23 cellular contexts compared by ENCODE assay signal in the genomic region with DNA sequence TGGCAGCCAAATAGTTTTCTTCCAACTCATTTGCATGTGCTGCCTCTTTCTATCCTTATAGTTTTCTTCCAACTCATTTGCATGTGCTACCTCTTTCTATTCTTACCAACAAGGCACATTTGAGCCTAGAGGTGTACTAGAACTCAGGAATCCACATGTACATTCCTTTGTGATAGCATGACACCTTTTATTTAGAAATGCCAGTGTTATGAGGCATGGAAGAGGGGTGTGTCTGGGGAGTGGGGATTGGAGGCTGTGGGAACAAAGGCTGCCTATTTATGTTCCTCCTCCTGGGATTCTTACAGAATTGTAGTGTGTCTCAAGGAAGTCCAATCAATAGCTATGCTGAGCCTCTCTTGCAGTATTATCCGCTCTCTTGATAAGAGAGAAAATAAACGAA.
"Had no signal": no experiment of that assay in that cellular context is flagged by ENCODE, and none has a peak within 500 bp of the region (broad histone marks: within the 10 kb centered on the region; RNA-seq: fewer than 3 reads in every experiment).

No MANE protein-coding gene starts in this region.

- H3K27me3 Mint-ChIP-seq: stimulated activated memory B cell treated with anti-CD40 and anti-IgM and Interleukin-4, amounts not matched to agents 10 μg/mL and 1 μg/mL and 100 μg/mL, for 72 hours; stimulated activated naive CD8-positive, alpha-beta T cell treated with anti-CD3 and anti-CD28 coated beads, Interleukin-15, amount 100 ng/mL, for 72 hours had no signal

- H3K27ac ChIP-seq: dorsolateral prefrontal cortex, heart right ventricle, pancreas, prostate gland, right lobe of liver, thoracic aorta had no signal

- ATAC-seq: heart right ventricle; left cardiac atrium; left ventricle myocardium superior; pancreas; right lobe of liver; stimulated activated memory B cell treated with anti-CD40 and anti-IgM and Interleukin-4, amounts not matched to agents 10 μg/mL and 1 μg/mL and 100 μg/mL, for 72 hours; stimulated activated naive CD8-positive, alpha-beta T cell treated with anti-CD3 and anti-CD28 coated beads, Interleukin-15, amount 100 ng/mL, for 72 hours had no signal

- H3K9me3 Mint-ChIP-seq: nephron; stimulated activated memory B cell treated with anti-CD40 and anti-IgM and Interleukin-4, amounts not matched to agents 10 μg/mL and 1 μg/mL and 100 μg/mL, for 72 hours had no signal

- H3K36me3 Mint-ChIP-seq: naive B cell; stimulated activated memory B cell treated with anti-CD40 and anti-IgM and Interleukin-4, amounts not matched to agents 10 μg/mL and 1 μg/mL and 100 μg/mL, for 72 hours had no signal

- DNase-seq: cortex of kidney; dorsolateral prefrontal cortex; effector CD8-positive, alpha-beta T cell; heart right ventricle; hypothalamus; left cardiac atrium; left ventricle myocardium superior; mesenchymal stem cell; naive B cell; occipital lobe; pancreas; retina; right lobe of liver; stimulated activated CD4-positive, alpha-beta T cell treated with anti-CD3 and anti-CD28 coated beads, Interleukin-15, amount 100 ng/mL, for 24 hours; stimulated activated CD4-positive, alpha-beta T cell treated with anti-CD3 and anti-CD28 coated beads, Interleukin-1b, Interleukin-23, amount 100 ng/mL, for 48 hours; stimulated activated CD4-positive, alpha-beta T cell treated with anti-CD3 and anti-CD28 coated beads, Interleukin-4, amount 100 ng/mL, for 24 hours; stimulated activated naive CD8-positive, alpha-beta T cell treated with anti-CD3 and anti-CD28 coated beads, Interleukin-15, amount 100 ng/mL, for 72 hours; trophoblast cell had no signal

- H3K4me1 Mint-ChIP-seq: naive B cell; nephron; stimulated activated memory B cell treated with anti-CD40 and anti-IgM and Interleukin-4, amounts not matched to agents 10 μg/mL and 1 μg/mL and 100 μg/mL, for 72 hours; stimulated activated naive CD8-positive, alpha-beta T cell treated with anti-CD3 and anti-CD28 coated beads, Interleukin-15, amount 100 ng/mL, for 72 hours had no signal

- H3K4me3 ChIP-seq: dorsolateral prefrontal cortex, heart right ventricle, lung, pancreas, prostate gland, right lobe of liver, thoracic aorta had no signal

- H3K27me3 ChIP-seq: dorsolateral prefrontal cortex, heart right ventricle, pancreas, right lobe of liver had no signal

- H3K4me1 ChIP-seq: heart right ventricle, pancreas, prostate gland, right lobe of liver had no signal

- H3K27ac Mint-ChIP-seq: naive B cell; nephron; stimulated activated memory B cell treated with anti-CD40 and anti-IgM and Interleukin-4, amounts not matched to agents 10 μg/mL and 1 μg/mL and 100 μg/mL, for 72 hours; stimulated activated naive CD8-positive, alpha-beta T cell treated with anti-CD3 and anti-CD28 coated beads, Interleukin-15, amount 100 ng/mL, for 72 hours had no signal

- H3K4me3 Mint-ChIP-seq: naive B cell; nephron; stimulated activated memory B cell treated with anti-CD40 and anti-IgM and Interleukin-4, amounts not matched to agents 10 μg/mL and 1 μg/mL and 100 μg/mL, for 72 hours; stimulated activated naive CD8-positive, alpha-beta T cell treated with anti-CD3 and anti-CD28 coated beads, Interleukin-15, amount 100 ng/mL, for 72 hours had no signal

- H3K9me3 ChIP-seq: heart right ventricle, pancreas, prostate gland, right lobe of liver, thoracic aorta had no signal

- H3K36me3 ChIP-seq: heart right ventricle, pancreas, prostate gland, right lobe of liver, thoracic aorta had no signal
